11 cellular contexts compared by ENCODE assay signal in the genomic region with DNA sequence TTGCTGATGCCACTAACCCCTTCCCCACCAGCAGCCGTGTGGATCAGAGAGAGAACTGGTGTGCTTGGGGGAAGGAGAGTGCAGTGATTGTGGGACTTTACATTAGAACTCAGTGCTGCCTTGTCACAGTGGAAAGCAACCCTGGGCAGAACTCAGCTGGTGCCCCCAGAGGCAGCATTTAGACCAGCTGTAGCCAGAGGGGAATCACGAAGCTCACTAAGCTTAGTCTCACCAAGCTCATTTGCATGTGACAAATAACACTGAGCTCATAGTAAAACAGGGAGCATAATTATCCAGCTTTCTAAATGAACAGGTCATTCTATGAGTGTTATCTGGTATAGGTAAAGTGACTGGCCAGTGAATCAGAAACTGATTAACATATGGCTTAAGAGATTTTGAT. TPM values are rescaled to one million over a fixed set of nuclear protein-coding genes. Genes with fewer than 3 reads are reported as not detected.
DNase-seq lines count a peak whose midpoint lies in the region; ATAC-seq and TF ChIP-seq lines count a peak whose summit lies in the region.
"Had no signal": no experiment of that assay in that cellular context is flagged by ENCODE, and none has a peak within 500 bp of the region (broad histone marks: within the 10 kb centered on the region; RNA-seq: fewer than 3 reads in every experiment).

No MANE protein-coding gene starts in this region.

- no peaks in the 10 kb centered on the region for H3K9me3 ChIP-seq in Peyer's patch

- H3K4me3 ChIP-seq in Peyer's patch, result no peak overlapping the region
- H3K4me3 ChIP-seq: cardiac muscle cell had no signal

- DNase-seq in stimulated activated CD4-positive, alpha-beta T cell treated with anti-CD3 and anti-CD28 coated beads, Interleukin-4, amount 100 ng/mL, for 48 hours (ENCODE audit: low read depth in 2 of 2), result peak; percentile 24 to 27
- DNase-seq in stimulated activated CD4-positive, alpha-beta T cell treated with anti-CD3 and anti-CD28 coated beads, Interleukin-4, amount 100 ng/mL, for 4 hours, result no peak
- DNase-seq in Peyer's patch (peak in 2 of 3 donors; percentile 56 to 59), SIG-M5 (lab: John Stamatoyannopoulos, UW) (no peak), ACHN (no peak), NCI-H2107 (lab: John Stamatoyannopoulos, UW) (no peak), NCI-H1694 (lab: John Stamatoyannopoulos, UW) (no peak)
- DNase-seq: left cardiac atrium had no signal

- TF ChIP-seq POLR2A in Peyer's patch (IDR thresholded peaks at IDR 0.05), result no peak

- TF ChIP-seq CTCF in Peyer's patch (IDR thresholded peaks at IDR 0.05), result peak in 1 of 6 experiments; percentile 6

- no peaks in the 10 kb centered on the region for H3K4me1 ChIP-seq in Peyer's patch

- no peaks in the 10 kb centered on the region for H3K36me3 ChIP-seq in Peyer's patch
- H3K36me3 ChIP-seq: cardiac muscle cell had no signal

- ATAC-seq in HG02759 (IDR thresholded peaks at IDR 0.05; ENCODE audit: unreplicated experiment), result peak; percentile 93
- ATAC-seq: left cardiac atrium had no signal

- H3K27ac ChIP-seq in Peyer's patch, result no peak overlapping the region
- H3K27ac ChIP-seq: cardiac muscle cell, KMS-11 had no signal

- no peaks in the 10 kb centered on the region for H3K27me3 ChIP-seq in Peyer's patch
- H3K27me3 ChIP-seq: cardiac muscle cell had no signal

- in situ Hi-C loops in ACHN (cut with HindIII; ENCODE audit: low pct_ligation_motif_present, low pct_unique_long_range_greater_than_20kb, low sequenced_read_pairs), result no loop called here

RNA-seq across cellular contexts. Expression of gene SMAP2, which starts 9.8 kb away (rescaled TPM):
- total RNA-seq in Peyer's patch, result 100 to 1,000 TPM in 1 of 4 donors, 10 to 100 TPM in 3; 24.7 to 170 (median 33.7) TPM

RNA-seq across cellular contexts. Expression of gene COL9A2, which starts 46.6 kb away (rescaled TPM):
- total RNA-seq in Peyer's patch, result 10 to 100 TPM in 1 of 4 donors, 1 to 10 TPM in 3; 2.1 to 11.6 (median 6.3) TPM

Comparison
In these comparisons a context has a peak if more than half of its experiments do, and no peak if none do; other contexts are left out.
1. DNase-seq: peak in stimulated activated CD4-positive, alpha-beta T cell treated with anti-CD3 and anti-CD28 coated beads, Interleukin-4, amount 100 ng/mL, for 48 hours (2 of 2) and Peyer's patch (2 of 3); none in stimulated activated CD4-positive, alpha-beta T cell treated with anti-CD3 and anti-CD28 coated beads, Interleukin-4, amount 100 ng/mL, for 4 hours (0 of 2), SIG-M5 (single experiment), ACHN (single experiment), NCI-H2107 (single experiment) and NCI-H1694 (single experiment).